32 cellular contexts compared by ENCODE assay signal in the genomic region with DNA sequence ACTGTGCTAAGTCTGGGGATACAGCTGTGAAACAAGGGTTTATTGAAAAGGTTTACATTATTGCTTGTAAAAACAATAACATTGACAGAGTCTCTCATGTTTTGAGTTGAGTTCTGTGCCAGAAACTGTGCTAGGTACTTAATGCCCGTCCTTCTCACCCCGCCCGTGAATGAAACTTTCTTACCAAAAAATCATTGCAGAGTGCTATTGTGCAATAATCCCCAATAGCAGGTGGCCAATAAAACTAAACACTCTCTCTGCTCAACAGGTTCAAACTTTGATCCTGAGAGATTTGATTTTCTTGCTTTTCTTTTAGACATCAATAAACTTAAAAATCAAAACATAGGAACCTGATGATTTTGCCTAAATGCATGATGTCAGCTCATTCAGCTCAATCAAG.
"Had no signal": no experiment of that assay in that cellular context is flagged by ENCODE, and none has a peak within 500 bp of the region (broad histone marks: within the 10 kb centered on the region; RNA-seq: fewer than 3 reads in every experiment).

No MANE protein-coding gene starts in this region.

- H3K4me1 Mint-ChIP-seq: naive thymus-derived CD8-positive, alpha-beta T cell; nephron progenitor cell; neural crest cell; stimulated activated memory B cell treated with anti-CD40 and anti-IgM and Interleukin-4, amounts not matched to agents 10 μg/mL and 1 μg/mL and 100 μg/mL, for 72 hours; stimulated activated naive CD8-positive, alpha-beta T cell treated with anti-CD3 and anti-CD28 coated beads, Interleukin-15, amount 100 ng/mL, for 72 hours had no signal

- H3K9me3 ChIP-seq: neutrophil, psoas muscle, suprapubic skin, testis, transverse colon, upper lobe of right lung, uterus had no signal

- H2AFZ ChIP-seq: parathyroid adenoma had no signal

- H3K27ac Mint-ChIP-seq: naive thymus-derived CD8-positive, alpha-beta T cell; natural killer cell treated with Interleukin-12 subunit alpha and Interleukin-12 subunit beta and Interleukin-15 and Interleukin-18, amount 100 ng/mL, for 72 hours; nephron progenitor cell; progenitor cell of endocrine pancreas; stimulated activated memory B cell treated with anti-CD40 and anti-IgM and Interleukin-4, amounts not matched to agents 10 μg/mL and 1 μg/mL and 100 μg/mL, for 72 hours; stimulated activated naive CD8-positive, alpha-beta T cell treated with anti-CD3 and anti-CD28 coated beads, Interleukin-15, amount 100 ng/mL, for 72 hours had no signal

- H3K36me3 ChIP-seq: neutrophil, spleen, suprapubic skin, tibial artery, transverse colon, upper lobe of right lung, uterus had no signal

- DNase-seq: naive thymus-derived CD8-positive, alpha-beta T cell; nephron progenitor cell; nucleus accumbens; posterior cingulate gyrus; psoas muscle; right cardiac atrium; spleen; stimulated activated CD4-positive, alpha-beta T cell treated with anti-CD3 and anti-CD28 coated beads, Interleukin-12 subunit alpha, Interleukin-12 subunit beta, amount 100 ng/mL, for 4 hours; stimulated activated CD4-positive, alpha-beta T cell treated with anti-CD3 and anti-CD28 coated beads, Interleukin-1b, Interleukin-23, amount 100 ng/mL, for 48 hours; stimulated activated CD4-positive, alpha-beta T cell treated with anti-CD3 and anti-CD28 coated beads, Interleukin-4, amount 100 ng/mL, for 1 hour; stimulated activated CD4-positive, alpha-beta T cell treated with anti-CD3 and anti-CD28 coated beads, Interleukin-4, amount 100 ng/mL, for 4 hours; stimulated activated CD8-positive, alpha-beta memory T cell treated with anti-CD3 and anti-CD28 coated beads, Interleukin-4, amount 100 ng/mL, for 48 hours; stimulated activated naive CD4-positive, alpha-beta T cell; stimulated activated naive CD8-positive, alpha-beta T cell treated with anti-CD3 and anti-CD28 coated beads, Interleukin-15, amount 100 ng/mL, for 72 hours; stimulated activated naive CD8-positive, alpha-beta T cell treated with anti-CD3 and anti-CD28 coated beads, Interleukin-15, Interleukin-2, amounts not matched to agents 100 U/mL and 50 U/mL, for 24 hours; substantia nigra; testis; tibial artery; transverse colon; upper lobe of right lung; uterus had no signal

- H3K27ac ChIP-seq: neutrophil, parathyroid adenoma, psoas muscle, skin epidermis, spleen, suprapubic skin, testis, tibial artery, transverse colon, upper lobe of right lung, uterus had no signal

- H3K27me3 ChIP-seq: neutrophil, spleen, suprapubic skin, testis, tibial artery, transverse colon, upper lobe of right lung, uterus had no signal

- H3K9ac ChIP-seq: parathyroid adenoma had no signal

- H3K4me3 Mint-ChIP-seq: naive thymus-derived CD8-positive, alpha-beta T cell; natural killer cell treated with Interleukin-12 subunit alpha and Interleukin-12 subunit beta and Interleukin-15 and Interleukin-18, amount 100 ng/mL, for 72 hours; nephron progenitor cell; neural crest cell; stimulated activated memory B cell treated with anti-CD40 and anti-IgM and Interleukin-4, amounts not matched to agents 10 μg/mL and 1 μg/mL and 100 μg/mL, for 72 hours; stimulated activated naive CD8-positive, alpha-beta T cell treated with anti-CD3 and anti-CD28 coated beads, Interleukin-15, amount 100 ng/mL, for 72 hours; type B pancreatic cell had no signal

- H3K79me2 ChIP-seq: parathyroid adenoma had no signal

- H3K27me3 Mint-ChIP-seq: natural killer cell treated with Interleukin-12 subunit alpha and Interleukin-12 subunit beta and Interleukin-15 and Interleukin-18, amount 100 ng/mL, for 72 hours; stimulated activated naive CD8-positive, alpha-beta T cell treated with anti-CD3 and anti-CD28 coated beads, Interleukin-15, amount 100 ng/mL, for 72 hours had no signal

- H3K4me3 ChIP-seq: psoas muscle, skin epidermis, smooth muscle cell, spleen, suprapubic skin, testis, tibial artery, transverse colon, upper lobe of right lung, uterus had no signal

- H3K4me2 ChIP-seq: smooth muscle cell had no signal

- H3K4me1 ChIP-seq: parathyroid adenoma, psoas muscle, spleen, suprapubic skin, testis, transverse colon, uterus had no signal

- ATAC-seq: naive thymus-derived CD8-positive, alpha-beta T cell; natural killer cell treated with Interleukin-12 subunit alpha and Interleukin-12 subunit beta and Interleukin-15 and Interleukin-18, amount 100 ng/mL, for 72 hours; psoas muscle; right cardiac atrium; sciatic nerve; stimulated activated memory B cell treated with anti-CD40 and anti-IgM and Interleukin-4, amounts not matched to agents 10 μg/mL and 1 μg/mL and 100 μg/mL, for 72 hours; stimulated activated naive CD8-positive, alpha-beta T cell treated with anti-CD3 and anti-CD28 coated beads, Interleukin-15, amount 100 ng/mL, for 72 hours; stimulated activated naive CD8-positive, alpha-beta T cell treated with anti-CD3 and anti-CD28 coated beads, Interleukin-15, Interleukin-2, amounts not matched to agents 100 U/mL and 50 U/mL, for 24 hours; upper lobe of right lung had no signal

- H3K36me3 Mint-ChIP-seq: natural killer cell treated with Interleukin-12 subunit alpha and Interleukin-12 subunit beta and Interleukin-15 and Interleukin-18, amount 100 ng/mL, for 72 hours; stimulated activated memory B cell treated with anti-CD40 and anti-IgM and Interleukin-4, amounts not matched to agents 10 μg/mL and 1 μg/mL and 100 μg/mL, for 72 hours; type B pancreatic cell had no signal
